In genomic region chr10:102120987-102121738, GRCh38 we compare ENCODE assay signal across 8 cellular contexts. TPM values are rescaled to one million over a fixed set of nuclear protein-coding genes. Genes with fewer than 3 reads are reported as not detected.
DNase-seq lines count a peak whose midpoint lies in the region; ATAC-seq and TF ChIP-seq lines count a peak whose summit lies in the region.

No MANE protein-coding gene starts in this region.

- no peaks in the 10 kb centered on the region for H3K27me3 Mint-ChIP-seq in activated CD4-positive, alpha-beta memory T cell treated with anti-CD3 and anti-CD28 coated beads, Interleukin-2, amount 10 ng/mL, durations not matched to agents 7 days and 5 days
- no peaks in the 10 kb centered on the region for H3K27me3 Mint-ChIP-seq in nephron (ENCODE audit: low read depth)

- no peaks in the 10 kb centered on the region for H3K36me3 Mint-ChIP-seq in activated CD4-positive, alpha-beta memory T cell treated with anti-CD3 and anti-CD28 coated beads, Interleukin-2, amount 10 ng/mL, durations not matched to agents 7 days and 5 days (ENCODE audit: low read depth)
- H3K36me3 Mint-ChIP-seq in nephron (ENCODE audit: low read depth): no peaks in the 10 kb centered on the region

- H3K27me3 ChIP-seq in BE2C: no peaks in the 10 kb centered on the region

- peaks cover 42% of the 10 kb centered on the region for H3K4me1 Mint-ChIP-seq in activated CD4-positive, alpha-beta memory T cell treated with anti-CD3 and anti-CD28 coated beads, Interleukin-2, amount 10 ng/mL, durations not matched to agents 7 days and 5 days
- H3K4me1 Mint-ChIP-seq in nephron: peaks cover 52% of the 10 kb centered on the region

- peak overlapping the region; percentile 91 for H3K4me3 Mint-ChIP-seq in activated CD4-positive, alpha-beta memory T cell treated with anti-CD3 and anti-CD28 coated beads, Interleukin-2, amount 10 ng/mL, durations not matched to agents 7 days and 5 days
- H3K4me3 Mint-ChIP-seq in nephron: peak overlapping the region; percentile 92 to 96 (median 95)

- peak overlapping the region; percentile 87 for H3K27ac Mint-ChIP-seq in activated CD4-positive, alpha-beta memory T cell treated with anti-CD3 and anti-CD28 coated beads, Interleukin-2, amount 10 ng/mL, durations not matched to agents 7 days and 5 days
- H3K27ac Mint-ChIP-seq in nephron: peak overlapping the region; percentile 95 to 100 (median 99)

- TF ChIP-seq CTCF in BE2C (IDR thresholded peaks at IDR 0.05; ENCODE audit: low read depth, low read length) (no peak), HEK293 (tag by site-specific recombination; IDR thresholded peaks at IDR 0.05) (no peak), fibroblast of the aortic adventitia (IDR thresholded peaks at IDR 0.05; ENCODE audit: insufficient read depth, low read length) (no peak), nephron (IDR thresholded peaks at IDR 0.05; ENCODE audit: unreplicated experiment in 3 of 3) (no peak)

- ATAC-seq in HG02678 (IDR thresholded peaks at IDR 0.05; ENCODE audit: unreplicated experiment): no peak
- ATAC-seq in HG03521 (IDR thresholded peaks at IDR 0.05; ENCODE audit: unreplicated experiment): no peak

- CTCF ChIA-PET in HEK293 (lab: Yijun Ruan, JAX): interaction anchor here (3.0 kb wide), 1 partner anchor 11 kb away, joined by 11 read pairs; no protein-coding TSS in a partner anchor
- CTCF ChIA-PET in activated CD4-positive, alpha-beta memory T cell treated with anti-CD3 and anti-CD28 coated beads, Interleukin-2, amount 10 ng/mL, durations not matched to agents 7 days and 5 days (lab: Charles Lee): interaction anchor here (2.9 kb wide), 1 partner anchor 11 kb away, joined by 17 read pairs; the partner anchor contains the start of gene PPRC1

- no peaks in the 10 kb centered on the region for H3K36me3 ChIP-seq in BE2C
- no peaks in the 10 kb centered on the region for H3K36me3 ChIP-seq in HEK293 (ENCODE audit: control insufficient read depth in 2 of 2, insufficient read depth in 1 of 2, low read length in 2 of 2)

- peak overlapping the region; percentile 88; the same call in 1 of the 2 replicates for H3K27ac ChIP-seq in HEK293 (ENCODE audit: extremely low read depth, low read depth, low read length)

- H3K9me3 ChIP-seq in BE2C (no peaks in the 10 kb centered on the region), HEK293 (ENCODE audit: control insufficient read depth, insufficient read depth, low read depth, low read length) (no peaks in the 10 kb centered on the region)

- H3K4me1 ChIP-seq in BE2C (peaks cover 14% of the 10 kb centered on the region), HEK293 (ENCODE audit: control insufficient read depth, insufficient read depth, low read length) (peaks cover 32% of the 10 kb centered on the region)

- DNase-seq in BE2C (peak; percentile 49), fibroblast of the aortic adventitia (ENCODE audit: low read depth) (peak; percentile 82), NCI-H1105 treated with DMSO at 0.1 percent for 48 hours (lab: John Stamatoyannopoulos, UW) (no peak)
- peak; percentile 20 for DNase-seq in activated CD4-positive, alpha-beta memory T cell treated with anti-CD3 and anti-CD28 coated beads, Interleukin-2, amount 10 ng/mL, durations not matched to agents 7 days and 5 days

- H3K4me3 ChIP-seq in BE2C (ENCODE audit: low read depth, low read length): peak overlapping the region; percentile 90
- peak overlapping the region; percentile 71; the same call in 1 of the 2 replicates for H3K4me3 ChIP-seq in HEK293 (ENCODE audit: low read depth, low read length)
- peak overlapping the region; percentile 87 for H3K4me3 ChIP-seq in fibroblast of the aortic adventitia (ENCODE audit: low read depth, low read length)

- no peaks in the 10 kb centered on the region for H3K9me3 Mint-ChIP-seq in activated CD4-positive, alpha-beta memory T cell treated with anti-CD3 and anti-CD28 coated beads, Interleukin-2, amount 10 ng/mL, durations not matched to agents 7 days and 5 days
- H3K9me3 Mint-ChIP-seq in nephron: no peaks in the 10 kb centered on the region

- POLR2A ChIA-PET in HEK293 (lab: Yijun Ruan, JAX): interaction anchor here (0.6 kb wide), 1 partner anchor 23 kb away, joined by 3 read pairs; no protein-coding TSS in a partner anchor
- POLR2A ChIA-PET in activated CD4-positive, alpha-beta memory T cell treated with anti-CD3 and anti-CD28 coated beads, Interleukin-2, amount 10 ng/mL, durations not matched to agents 7 days and 5 days (lab: Charles Lee): interaction anchor here (0.8 to 2.2 kb wide), 3 partner anchors 10 to 30 kb away, joined by 4 to 14 read pairs (median 6); partner anchors contain the start of gene PPRC1

TF ChIP-seq in HEK293, 187 proteins besides CTCF, POLR2A, EP300 and RAD21 (continues in another document):
- TF ChIP-seq ZNF529 (tag by site-specific recombination; IDR thresholded peaks at IDR 0.05; ENCODE audit: insufficient replicate concordance) (no peak), ZNF596 (tag by site-specific recombination; IDR thresholded peaks at IDR 0.05) (no peak), ZNF223 (tag by site-specific recombination; IDR thresholded peaks at IDR 0.05) (no peak), ZNF768 (tag by site-specific recombination; IDR thresholded peaks at IDR 0.05) (no peak), ZNF311 (tag by site-specific recombination; IDR thresholded peaks at IDR 0.05; ENCODE audit: borderline replicate concordance) (no peak), ZNF2 (tag by site-specific recombination; IDR thresholded peaks at IDR 0.05) (no peak), HOXC10 (CRISPR knock-in tag; IDR thresholded peaks at IDR 0.05) (no peak), ZNF639 (tag by site-specific recombination; IDR thresholded peaks at IDR 0.05) (no peak), ZNF792 (tag by site-specific recombination; IDR thresholded peaks at IDR 0.05) (no peak), ZNF366 (tag by site-specific recombination; conservative IDR thresholded peaks at IDR 0.05) (peak; percentile 49)
- TF ChIP-seq, protein P1, sequence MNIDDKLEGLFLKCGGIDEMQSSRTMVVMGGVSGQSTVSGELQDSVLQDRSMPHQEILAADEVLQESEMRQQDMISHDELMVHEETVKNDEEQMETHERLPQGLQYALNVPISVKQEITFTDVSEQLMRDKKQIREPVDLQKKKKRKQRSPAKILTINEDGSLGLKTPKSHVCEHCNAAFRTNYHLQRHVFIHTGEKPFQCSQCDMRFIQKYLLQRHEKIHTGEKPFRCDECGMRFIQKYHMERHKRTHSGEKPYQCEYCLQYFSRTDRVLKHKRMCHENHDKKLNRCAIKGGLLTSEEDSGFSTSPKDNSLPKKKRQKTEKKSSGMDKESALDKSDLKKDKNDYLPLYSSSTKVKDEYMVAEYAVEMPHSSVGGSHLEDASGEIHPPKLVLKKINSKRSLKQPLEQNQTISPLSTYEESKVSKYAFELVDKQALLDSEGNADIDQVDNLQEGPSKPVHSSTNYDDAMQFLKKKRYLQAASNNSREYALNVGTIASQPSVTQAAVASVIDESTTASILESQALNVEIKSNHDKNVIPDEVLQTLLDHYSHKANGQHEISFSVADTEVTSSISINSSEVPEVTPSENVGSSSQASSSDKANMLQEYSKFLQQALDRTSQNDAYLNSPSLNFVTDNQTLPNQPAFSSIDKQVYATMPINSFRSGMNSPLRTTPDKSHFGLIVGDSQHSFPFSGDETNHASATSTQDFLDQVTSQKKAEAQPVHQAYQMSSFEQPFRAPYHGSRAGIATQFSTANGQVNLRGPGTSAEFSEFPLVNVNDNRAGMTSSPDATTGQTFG (tag by site-specific recombination; IDR thresholded peaks at IDR 0.05; ENCODE audit: borderline replicate concordance): no peak
- TF ChIP-seq, protein P2, sequence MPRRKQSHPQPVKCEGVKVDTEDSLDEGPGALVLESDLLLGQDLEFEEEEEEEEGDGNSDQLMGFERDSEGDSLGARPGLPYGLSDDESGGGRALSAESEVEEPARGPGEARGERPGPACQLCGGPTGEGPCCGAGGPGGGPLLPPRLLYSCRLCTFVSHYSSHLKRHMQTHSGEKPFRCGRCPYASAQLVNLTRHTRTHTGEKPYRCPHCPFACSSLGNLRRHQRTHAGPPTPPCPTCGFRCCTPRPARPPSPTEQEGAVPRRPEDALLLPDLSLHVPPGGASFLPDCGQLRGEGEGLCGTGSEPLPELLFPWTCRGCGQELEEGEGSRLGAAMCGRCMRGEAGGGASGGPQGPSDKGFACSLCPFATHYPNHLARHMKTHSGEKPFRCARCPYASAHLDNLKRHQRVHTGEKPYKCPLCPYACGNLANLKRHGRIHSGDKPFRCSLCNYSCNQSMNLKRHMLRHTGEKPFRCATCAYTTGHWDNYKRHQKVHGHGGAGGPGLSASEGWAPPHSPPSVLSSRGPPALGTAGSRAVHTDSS (tag by site-specific recombination; IDR thresholded peaks at IDR 0.05): no peak

RNA-seq across cellular contexts. Expression of gene LDB1, which starts 1.0 kb away (rescaled TPM):
- 259 TPM for polyA plus RNA-seq in BE2C (2012; ENCODE audit: insufficient read depth, insufficient read length, low read depth)
- 10 to 100 TPM; 81.3 to 83.1 TPM for total RNA-seq in activated CD4-positive, alpha-beta memory T cell treated with anti-CD3 and anti-CD28 coated beads, Interleukin-2, amount 10 ng/mL, durations not matched to agents 7 days and 5 days
- total RNA-seq in fibroblast of the aortic adventitia (ENCODE audit: low replicate concordance): 28.3 and 35.6 TPM in 2 replicates

RNA-seq across cellular contexts. Expression of gene PPRC1, which starts 11.7 kb away (rescaled TPM):
- 132 TPM for polyA plus RNA-seq in BE2C (2012; ENCODE audit: insufficient read depth, insufficient read length, low read depth)
- total RNA-seq in activated CD4-positive, alpha-beta memory T cell treated with anti-CD3 and anti-CD28 coated beads, Interleukin-2, amount 10 ng/mL, durations not matched to agents 7 days and 5 days: 10 to 100 TPM; 32.5 to 35.8 TPM
- total RNA-seq in fibroblast of the aortic adventitia (ENCODE audit: low replicate concordance): 14.3 and 22.8 TPM in 2 replicates

RNA-seq across cellular contexts. Expression of gene NOLC1, which starts 31.0 kb away (rescaled TPM):
- polyA plus RNA-seq in BE2C (2012; ENCODE audit: insufficient read depth, insufficient read length, low read depth): 250 TPM
- 10 to 100 TPM; 57.0 to 64.3 TPM for total RNA-seq in activated CD4-positive, alpha-beta memory T cell treated with anti-CD3 and anti-CD28 coated beads, Interleukin-2, amount 10 ng/mL, durations not matched to agents 7 days and 5 days
- 37.2 and 45.3 TPM in 2 replicates for total RNA-seq in fibroblast of the aortic adventitia (ENCODE audit: low replicate concordance)

RNA-seq across cellular contexts. Expression of gene HPS6, which starts 56.0 kb away (rescaled TPM):
- 29.2 TPM for polyA plus RNA-seq in BE2C (2012; ENCODE audit: insufficient read depth, insufficient read length, low read depth)
- total RNA-seq in activated CD4-positive, alpha-beta memory T cell treated with anti-CD3 and anti-CD28 coated beads, Interleukin-2, amount 10 ng/mL, durations not matched to agents 7 days and 5 days: 10 to 100 TPM; 24.7 to 25.7 TPM
- 18.2 and 37.0 TPM in 2 replicates for total RNA-seq in fibroblast of the aortic adventitia (ENCODE audit: low replicate concordance)
